In the genomic region with DNA sequence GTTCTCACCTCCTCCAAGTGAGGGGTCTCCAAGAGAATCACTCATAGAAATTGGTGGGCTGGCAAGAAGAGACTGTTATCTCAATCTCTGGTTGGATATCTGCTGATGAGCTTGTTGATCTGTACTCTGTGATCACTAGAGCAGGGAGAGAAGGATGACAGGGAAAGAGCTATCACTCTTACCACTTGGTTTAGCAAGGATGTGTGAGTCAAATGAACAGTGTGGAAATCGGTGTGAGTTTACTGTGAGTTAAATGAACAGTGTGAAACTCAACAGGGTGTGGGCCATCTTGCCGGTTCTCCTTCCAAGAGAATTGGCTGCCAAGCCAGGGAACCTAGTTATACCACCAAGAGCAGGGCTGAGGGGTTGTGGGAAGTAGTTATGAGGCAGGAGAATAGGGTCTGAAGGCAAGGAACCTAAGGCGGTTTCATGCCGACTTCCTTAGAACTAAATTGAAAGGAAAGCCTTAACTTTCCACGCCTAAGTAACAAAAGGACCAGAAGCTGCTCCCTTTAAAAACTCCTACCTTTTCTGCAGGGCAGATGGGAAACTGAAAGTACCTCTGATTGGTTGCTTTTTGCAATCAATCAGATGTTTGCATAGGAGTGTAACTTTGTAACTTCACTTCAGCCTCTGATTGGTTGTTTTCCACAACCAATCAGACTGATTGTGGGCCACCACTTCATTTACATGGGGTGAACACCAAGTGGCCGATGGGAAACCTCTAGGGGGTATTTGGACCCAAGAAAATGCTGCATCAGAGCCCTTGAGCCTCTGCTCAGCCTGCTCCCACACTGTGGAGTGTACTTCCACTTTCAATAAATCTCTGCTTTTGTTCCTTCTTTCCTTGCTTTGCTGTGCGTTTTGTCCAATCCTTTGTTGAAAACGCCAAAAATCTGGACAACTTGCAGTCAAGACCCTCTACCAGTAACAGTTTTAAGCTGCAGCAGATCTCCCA, we compare ENCODE assay signal across 20 cellular contexts. TPM values are rescaled to one million over a fixed set of nuclear protein-coding genes. Genes with fewer than 3 reads are reported as not detected.
A peak's percentile ranks its signal among the peaks of the same experiment; 100 is the strongest.
DNase-seq lines count a peak whose midpoint lies in the region; ATAC-seq and TF ChIP-seq lines count a peak whose summit lies in the region.
"Had no signal": no experiment of that assay in that cellular context is flagged by ENCODE, and none has a peak within 500 bp of the region (broad histone marks: within the 10 kb centered on the region; RNA-seq: fewer than 3 reads in every experiment).

No MANE protein-coding gene starts in this region.

- DNase-seq in heart left ventricle (no peak), cardiac septum (ENCODE audit: low spot score) (no peak), RPMI7951 (ENCODE audit: low read depth) (peak; percentile 16), immature natural killer cell (no peak), transverse colon (peak; percentile 21), ovary (no peak), Kasumi-1 (lab: John Stamatoyannopoulos, UW) (no peak)
- DNase-seq: activated CD4-positive, alpha-beta T cell treated with anti-CD3 and anti-CD28 coated beads for 36 hours; activated CD8-positive, alpha-beta memory T cell treated with anti-CD3 and anti-CD28 coated beads, Interleukin-2, amount 50 U/mL, for 48 hours; activated naive CD4-positive, alpha-beta T cell treated with anti-CD3 and anti-CD28 coated beads, Interleukin-2, amount 50 U/mL, for 16 hours; glutamatergic neuron; kidney; NCI-H510A; stimulated activated CD4-positive, alpha-beta T cell treated with anti-CD3 and anti-CD28 coated beads, Interleukin-2, amount 100 ng/mL, for 48 hours; trophoblast cell had no signal

- H3K27me3 ChIP-seq in heart left ventricle (no peaks in the 10 kb centered on the region), transverse colon (no peaks in the 10 kb centered on the region), ovary (no peaks in the 10 kb centered on the region)

- H3K4me3 ChIP-seq in heart left ventricle, result peak overlapping the region in 5 of 12 donors; percentile 2 to 53 (median 18)
- no peak overlapping the region for H3K4me3 ChIP-seq in transverse colon
- no peak overlapping the region for H3K4me3 ChIP-seq in ovary
- H3K4me3 ChIP-seq: A549, GM23338 had no signal

- H3K36me3 ChIP-seq in heart left ventricle, result no peaks in the 10 kb centered on the region
- H3K36me3 ChIP-seq in transverse colon, result no peaks in the 10 kb centered on the region
- H3K36me3 ChIP-seq in ovary, result no peaks in the 10 kb centered on the region

- peak overlapping the region; percentile 54 to 94 (median 78) for H3K27ac ChIP-seq in heart left ventricle
- H3K27ac ChIP-seq in transverse colon, result peak overlapping the region in 3 of 4 donors; percentile 20 to 73 (median 64)
- H3K27ac ChIP-seq in ovary, result no peak overlapping the region

- peak overlapping the region in 5 of 6 donors; percentile 13 to 87 (median 57) for H3K27ac Mint-ChIP-seq in immature natural killer cell
- H3K27ac Mint-ChIP-seq: activated CD4-positive, alpha-beta T cell treated with anti-CD3 and anti-CD28 coated beads for 36 hours; GM23338 had no signal

- H3K9me3 Mint-ChIP-seq in immature natural killer cell, result no peaks in the 10 kb centered on the region
- H3K9me3 Mint-ChIP-seq: central memory CD8-positive, alpha-beta T cell; GM23338 had no signal

- H3K4me3 Mint-ChIP-seq in immature natural killer cell, result peak overlapping the region in 3 of 5 donors; percentile 15 to 94 (median 31)
- H3K4me3 Mint-ChIP-seq: GM23338 had no signal

- H3K4me1 ChIP-seq in heart left ventricle (peaks cover 0 to 59% (median 26%) of the 10 kb centered on the region in 12 donors), transverse colon (peaks cover 0 to 14% (median 7%) of the 10 kb centered on the region in 4 donors), ovary (ENCODE audit: insufficient read depth) (peaks cover 5% of the 10 kb centered on the region)

- TF ChIP-seq POLR2A in heart left ventricle (IDR thresholded peaks at IDR 0.05) (no peak), transverse colon (IDR thresholded peaks at IDR 0.05) (no peak), ovary (IDR thresholded peaks at IDR 0.05) (no peak)

- WGBS in heart left ventricle, 4 donors, result 66 to 77% (median 71%) methylated on average over 8 of the region's 8 CpGs
- 68 to 73% methylated on average over 8 of the region's 8 CpGs for WGBS in transverse colon (ENCODE audit: low coverage in 1 of 2), 2 donors
- 69 to 74% (median 71%) methylated on average over 8 of the region's 8 CpGs for WGBS in ovary, 3 donors

- peaks cover 23 to 40% of the 10 kb centered on the region in 2 donors for H3K4me1 Mint-ChIP-seq in immature natural killer cell
- H3K4me1 Mint-ChIP-seq: GM23338 had no signal

- H3K36me3 Mint-ChIP-seq in immature natural killer cell, result no peaks in the 10 kb centered on the region

- in situ Hi-C loops in transverse colon (cut with MboI; ENCODE audit: low pct_ligation_motif_present in 1 of 4, low pct_unique_long_range_greater_than_20kb in 1 of 4, low sequenced_read_pairs in 3 of 4), result no loop called here

- no peak for TF ChIP-seq CTCF in heart left ventricle (IDR thresholded peaks at IDR 0.05)
- no peak for TF ChIP-seq CTCF in transverse colon (IDR thresholded peaks at IDR 0.05)
- TF ChIP-seq CTCF in ovary (IDR thresholded peaks at IDR 0.05), result no peak

- H3K27me3 Mint-ChIP-seq in immature natural killer cell (ENCODE audit: low read depth in 3 of 3), result peaks cover 7 to 15% (median 8%) of the 10 kb centered on the region in 3 donors
- H3K27me3 Mint-ChIP-seq: activated CD4-positive, alpha-beta T cell treated with anti-CD3 and anti-CD28 coated beads for 36 hours; central memory CD8-positive, alpha-beta T cell had no signal

- no peaks in the 10 kb centered on the region for H3K9me3 ChIP-seq in heart left ventricle
- no peaks in the 10 kb centered on the region for H3K9me3 ChIP-seq in transverse colon
- no peaks in the 10 kb centered on the region for H3K9me3 ChIP-seq in ovary

- intact Hi-C loops in heart left ventricle (cut with DNase I), result loop anchor here in 3 of 10 donors (2.0 to 10.0 kb wide), 4 partner anchors 33 to 865 kb away; a partner anchor contains a TSS
- intact Hi-C loops in cardiac septum (cut with DNase I), result loop anchor here (5.0 kb wide), 2 partner anchors 35 to 860 kb away; a partner anchor contains a TSS
- intact Hi-C loops in transverse colon (cut with DNase I; ENCODE audit: low total_unique reads), result no loop called here
- intact Hi-C loops in ovary (cut with DNase I), result no loop called here

- no peak for ATAC-seq in heart left ventricle
- ATAC-seq in HG02763 (IDR thresholded peaks at IDR 0.05; ENCODE audit: unreplicated experiment), result no peak
- ATAC-seq: A549; activated CD4-positive, alpha-beta T cell treated with anti-CD3 and anti-CD28 coated beads for 36 hours; GM23338 had no signal

- TF ChIP-seq EP300 in transverse colon (IDR thresholded peaks at IDR 0.05; ENCODE audit: low read depth) (no peak), ovary (IDR thresholded peaks at IDR 0.05) (no peak)

RNA-seq across cellular contexts. Expression of a gene that starts 33.0 kb away (rescaled TPM):
- total RNA-seq in heart left ventricle, result 1 to 10 TPM in 7 of 9 donors, under 1 TPM in 2; 0.38 to 5.3 (median 1.7) TPM
- polyA plus RNA-seq in heart left ventricle, result 1 to 10 TPM; 2.0 TPM
- total RNA-seq in cardiac septum, result 1.2 TPM
- total RNA-seq in RPMI7951 (2014; rRNA removed; shearing (Covaris generic)), result 0.36 and 1.3 TPM in 2 replicates
- 1 to 10 TPM in 2 of 3 donors, not detected in 1; 2.9 to 8.7 TPM for polyA plus RNA-seq in immature natural killer cell
- total RNA-seq in transverse colon, result 10 to 100 TPM in 1 of 4 donors, 1 to 10 TPM in 3; 1.4 to 11.2 (median 4.1) TPM
- total RNA-seq in ovary, result 1 to 10 TPM in 1 of 7 donors, under 1 TPM in 6; 0.18 to 1.1 (median 0.46) TPM
- polyA plus RNA-seq in ovary, result 1 to 10 TPM in 1 of 2 donors, under 1 TPM in 1; 0.69 to 2.0 TPM
- total RNA-seq: T-helper 1 cell treated with Interleukin-12 subunit alpha and Interleukin-12 subunit beta and Interleukin-4 antibody, amounts not matched to agents 30 ng/mL and 1 ng/mL, for 36 hours had no signal

Comparison
In these comparisons a context has a peak if more than half of its experiments do, and no peak if none do; other contexts are left out.
1. DNase-seq: peak in RPMI7951 (single experiment) and transverse colon (single experiment); none in heart left ventricle (0 of 5), cardiac septum (single experiment), immature natural killer cell (0 of 3), ovary (0 of 5) and Kasumi-1 (0 of 2).
2. H3K27ac ChIP-seq: peak in heart left ventricle (12 of 12) and transverse colon (3 of 4); none in ovary (0 of 2).